In the genomic region with DNA sequence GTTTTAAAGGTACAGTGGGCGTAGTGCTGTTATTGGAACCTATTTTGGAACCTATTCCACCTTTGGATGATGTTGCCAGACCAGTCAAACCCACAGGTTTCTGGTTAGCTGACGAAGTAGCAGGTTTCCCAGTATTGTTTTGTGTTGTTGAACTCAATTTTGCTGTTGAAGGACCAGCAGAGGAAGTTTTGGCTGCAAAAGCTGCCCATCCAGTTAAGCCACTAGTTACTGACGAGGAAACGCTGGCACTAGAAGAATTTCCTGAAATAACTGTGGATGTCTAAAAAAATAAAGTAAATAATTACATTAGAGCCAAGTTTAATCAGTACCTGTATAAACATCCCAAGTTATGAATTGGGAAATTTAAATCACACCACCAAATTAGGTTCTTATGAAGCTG, we compare ENCODE assay signal across 23 cellular contexts. TPM values are rescaled to one million over a fixed set of nuclear protein-coding genes. Genes with fewer than 3 reads are reported as not detected.
DNase-seq lines count a peak whose midpoint lies in the region; ATAC-seq, FAIRE-seq and TF ChIP-seq lines count a peak whose summit lies in the region.
"Had no signal": no experiment of that assay in that cellular context is flagged by ENCODE, and none has a peak within 500 bp of the region (broad histone marks: within the 10 kb centered on the region; RNA-seq: fewer than 3 reads in every experiment).

No MANE protein-coding gene starts in this region.

- H3K4me3 Mint-ChIP-seq in GM23338: no peak overlapping the region
- H3K4me3 Mint-ChIP-seq: activated T-cell treated with anti-CD3 and anti-CD28 coated beads, Interleukin-2, amount 50 U/mL, for 72 hours; effector memory CD8-positive, alpha-beta T cell; IgD-negative memory B cell; neural progenitor cell had no signal

- no peak for TF ChIP-seq RAD21 in K562 (CRISPR knock-in tag; conservative IDR thresholded peaks at IDR 0.05 in 1 of 2, IDR thresholded peaks at IDR 0.05 in 1 of 2)

- H3K27me3 Mint-ChIP-seq in GM23338 (ENCODE audit: insufficient read depth, low read depth, poor library complexity): no peaks in the 10 kb centered on the region
- H3K27me3 Mint-ChIP-seq: effector memory CD8-positive, alpha-beta T cell; IgD-negative memory B cell had no signal

- H3K79me2 ChIP-seq in GM23338 (replicated peaks; ENCODE audit: insufficient read depth) (no peaks in the 10 kb centered on the region), K562 (ENCODE audit: control insufficient read depth, insufficient read depth, low read length) (no peaks in the 10 kb centered on the region)
- H3K79me2 ChIP-seq: hepatocyte had no signal

- peaks cover 4% of the 10 kb centered on the region; the same call in 1 of the 3 replicates for H3K36me3 Mint-ChIP-seq in GM23338 (ENCODE audit: low read depth)

- no peaks in the 10 kb centered on the region for H3K4me1 Mint-ChIP-seq in GM23338
- H3K4me1 Mint-ChIP-seq: IgD-negative memory B cell, neural progenitor cell had no signal

- no peak for FAIRE-seq in K562 (lab: Jason Lieb, UNC)
- FAIRE-seq: islet of Langerhans had no signal

- DNase-seq in GM23338 (ENCODE audit: low spot score) (no peak), K562 (ENCODE audit: extremely low read depth in 1 of 4, low spot score in 3 of 4) (no peak), left colon (peak; percentile 61 to 66), thyroid gland (peak; percentile 93 to 94), NCI-H2081 (lab: John Stamatoyannopoulos, UW) (no peak), MV-4-11 (lab: John Stamatoyannopoulos, UW) (no peak)
- DNase-seq: activated CD4-positive, CD25-positive, alpha-beta regulatory T cell treated with anti-CD3 and anti-CD28 coated beads, Interleukin-2, amount 50 U/mL, for 72 hours; activated naive CD4-positive, alpha-beta T cell treated with anti-CD3 and anti-CD28 coated beads, Interleukin-2, amount 50 U/mL, for 16 hours; activated T-cell treated with anti-CD3 and anti-CD28 coated beads, Interleukin-2, amount 50 U/mL, for 72 hours; AML-193; effector memory CD8-positive, alpha-beta T cell; NCI-H1694 treated with DMSO at 0.1 percent for 48 hours; NK-92 treated with Interleukin-12 subunit alpha and Interleukin-12 subunit beta, amount 100 ng/mL, for 24 hours; RPMI8226; spleen; stimulated activated CD4-positive, alpha-beta T cell treated with anti-CD3 and anti-CD28 coated beads, Interleukin-4, amount 100 ng/mL, for 4 hours; T1000 had no signal

- peak overlapping the region; percentile 44 for H3K27ac Mint-ChIP-seq in GM23338
- H3K27ac Mint-ChIP-seq: activated T-cell treated with anti-CD3 and anti-CD28 coated beads, Interleukin-2, amount 50 U/mL, for 72 hours; effector memory CD8-positive, alpha-beta T cell; IgD-negative memory B cell; neural progenitor cell had no signal

- no peaks in the 10 kb centered on the region for H3K36me3 ChIP-seq in GM23338 (ENCODE audit: insufficient read depth)
- H3K36me3 ChIP-seq in K562 (ENCODE audit: control insufficient read depth, insufficient read depth, low read length): peaks cover 36% of the 10 kb centered on the region; the same call in 1 of the 3 replicates
- H3K36me3 ChIP-seq in thyroid gland: peaks cover 0 to 4% of the 10 kb centered on the region in 2 donors

- no peak for TF ChIP-seq POLR2A in K562 (conservative IDR thresholded peaks at IDR 0.05)
- no peak for TF ChIP-seq POLR2A in thyroid gland (IDR thresholded peaks at IDR 0.05)

- no peaks in the 10 kb centered on the region for H3K9me3 ChIP-seq in K562 (replicated peaks; ENCODE audit: control insufficient read depth, insufficient read depth, low read depth, low read length)
- H3K9me3 ChIP-seq in thyroid gland: no peaks in the 10 kb centered on the region
- H3K9me3 ChIP-seq: ascending aorta, spleen had no signal

- in situ Hi-C loops in K562 (cut with MboI): no loop called here

- no peaks in the 10 kb centered on the region for H3K9me2 ChIP-seq in GM23338 (ENCODE audit: insufficient read depth)

- H3K27ac ChIP-seq in GM23338 (ENCODE audit: low read depth) (no peak overlapping the region), K562 (ENCODE audit: extremely low read depth, low read depth, low read length) (no peak overlapping the region), thyroid gland (peak overlapping the region; percentile 67 to 90 (median 89))
- H3K27ac ChIP-seq: ascending aorta, hepatocyte, neural progenitor cell had no signal

- H3F3A ChIP-seq in GM23338 (replicated peaks; ENCODE audit: low read depth): no peaks in the 10 kb centered on the region

- H3K27me3 ChIP-seq in GM23338 (ENCODE audit: insufficient read depth) (no peaks in the 10 kb centered on the region), K562 (ENCODE audit: control insufficient read depth in 2 of 2, insufficient read depth in 2 of 2, low read length in 2 of 2) (no peaks in the 10 kb centered on the region), thyroid gland (no peaks in the 10 kb centered on the region)
- H3K27me3 ChIP-seq: ascending aorta, hepatocyte, neural progenitor cell, spleen had no signal

- no peaks in the 10 kb centered on the region for H3K9me1 ChIP-seq in K562 (ENCODE audit: control insufficient read depth, insufficient read depth, low read length)

- POLR2A ChIA-PET in K562 (lab: Yijun Ruan, JAX): no interaction called here

- no peak overlapping the region for H3K9ac ChIP-seq in K562 (ENCODE audit: insufficient read depth in 1 of 2, low read depth in 2 of 2, low read length in 2 of 2)
- H3K9ac ChIP-seq: neural progenitor cell had no signal

- WGBS in K562 (ENCODE audit: insufficient coverage, low coverage, missing lambda C conversion rate): 93% methylated on average over 4 of the region's 4 CpGs
- 22 to 32% methylated on average over 4 of the region's 4 CpGs for WGBS in thyroid gland, 2 donors

- BruUV-seq in K562 (replicated peaks; lab: Mats Ljungman, UMichigan): TSS peak; percentile 32

- H2AFZ ChIP-seq in GM23338: no peak overlapping the region
- no peak overlapping the region for H2AFZ ChIP-seq in K562 (ENCODE audit: low read depth, low read length)
- H2AFZ ChIP-seq: hepatocyte, neural progenitor cell had no signal

- no peak overlapping the region for H3K4me2 ChIP-seq in GM23338
- no peak overlapping the region for H3K4me2 ChIP-seq in K562 (ENCODE audit: insufficient read depth, low read length)
- H3K4me2 ChIP-seq: hepatocyte, neural progenitor cell had no signal

- ATAC-seq in GM23338 (no peak), K562 (no peak), left colon (peak; percentile 52), HG03045 (IDR thresholded peaks at IDR 0.05; ENCODE audit: unreplicated experiment) (no peak)
- ATAC-seq: activated T-cell treated with anti-CD3 and anti-CD28 coated beads, Interleukin-2, amount 50 U/mL, for 72 hours; effector memory CD8-positive, alpha-beta T cell had no signal

- TF ChIP-seq CTCF in GM23338 (conservative IDR thresholded peaks at IDR 0.05; ENCODE audit: low read depth in 2 of 2) (no peak), K562 (IDR thresholded peaks at IDR 0.05 in 2 of 3, conservative IDR thresholded peaks at IDR 0.05 in 1 of 3; ENCODE audit: insufficient read depth in 2 of 3, low read depth in 1 of 3, low read length in 3 of 3) (no peak), thyroid gland (IDR thresholded peaks at IDR 0.05) (no peak)

- H3K4me1 ChIP-seq in GM23338 (ENCODE audit: insufficient read depth): no peaks in the 10 kb centered on the region
- H3K4me1 ChIP-seq in K562 (replicated peaks in 1 of 2; ENCODE audit: control insufficient read depth in 2 of 2, insufficient read depth in 2 of 2, low read length in 2 of 2): no peaks in the 10 kb centered on the region
- H3K4me1 ChIP-seq in thyroid gland: peaks cover 23 to 38% of the 10 kb centered on the region in 2 donors
- H3K4me1 ChIP-seq: ascending aorta, neural progenitor cell, spleen had no signal

- H3K9me3 Mint-ChIP-seq in GM23338: no peaks in the 10 kb centered on the region
- H3K9me3 Mint-ChIP-seq: activated T-cell treated with anti-CD3 and anti-CD28 coated beads, Interleukin-2, amount 50 U/mL, for 72 hours; effector memory CD8-positive, alpha-beta T cell; IgD-negative memory B cell; neural progenitor cell had no signal

- CTCF ChIA-PET in K562 (lab: Yijun Ruan, JAX; ENCODE audit: low intra/inter-chr PET ratio): no interaction called here

- H3K4me3 ChIP-seq in GM23338: no peak overlapping the region
- no peak overlapping the region for H3K4me3 ChIP-seq in K562
- H3K4me3 ChIP-seq in thyroid gland (replicated peaks in 1 of 3): no peak overlapping the region
- H3K4me3 ChIP-seq: ascending aorta, hepatocyte, neural progenitor cell, spleen had no signal

- no peak for TF ChIP-seq EP300 in K562 (IDR thresholded peaks at IDR 0.05; ENCODE audit: low read length)

- H4K20me1 ChIP-seq in GM23338 (replicated peaks; ENCODE audit: insufficient read depth): no peaks in the 10 kb centered on the region
- H4K20me1 ChIP-seq in K562 (replicated peaks; ENCODE audit: control insufficient read depth, insufficient read depth, low read length): no peaks in the 10 kb centered on the region

- intact Hi-C loops in K562 (cut with micrococcal nuclease): no loop called here
- intact Hi-C loops in left colon (cut with DNase I, micrococcal nuclease): no loop called here
- intact Hi-C loops in thyroid gland (cut with DNase I): no loop called here

RNA-seq across cellular contexts. Expression of a gene that starts 25.5 kb away (rescaled TPM):
- 9.4 and 12.6 TPM in 2 replicates for total RNA-seq in GM23338 (2014; rRNA removed; shearing (Covaris generic))
- polyA plus RNA-seq in GM23338 (2016; fragmentation: Nextera tagmentation; extraction: Ambion mirVana) (12.3 and 15.3 TPM in 2 replicates), K562 (2011; rRNA removed) (44.3 and 57.1 TPM in 2 replicates), K562 (2014; fragmentation: Illumina TruSeq; extraction: Trizol) (51.2 and 63.7 TPM in 2 replicates), K562 (2014; fragmentation: Nextera tagmentation; extraction: Ambion mirVana) (10 to 100 TPM; 49.7 to 82.9 TPM), K562 (2014; rRNA removed) (41.2 and 42.4 TPM in 2 replicates)
- total RNA-seq in K562 (2011; cell fraction: chromatin; rRNA removed; ENCODE audit: low replicate concordance): 23.8 and 34.2 TPM in 2 replicates
- total RNA-seq in K562 (2011; cell fraction: nucleolus; rRNA removed): 16.7 and 19.2 TPM in 2 replicates
- total RNA-seq in K562 (2011; cell fraction: nucleoplasm; rRNA removed): 29.7 and 45.4 TPM in 2 replicates
- total RNA-seq in K562 (2014; rRNA removed) (24.5 and 25.7 TPM in 2 replicates), K562 (2014; rRNA removed; fragmentation: Illumina TruSeq; extraction: Trizol) (26.8 and 28.3 TPM in 2 replicates), K562 (2015; rRNA removed; fragmentation: Illumina TruSeq; extraction: Trizol) (22.9 and 26.3 TPM in 2 replicates), K562 (2021) (26.2 and 26.7 TPM in 2 replicates), left colon (10 to 100 TPM; 13.2 to 15.2 TPM), thyroid gland (10 to 100 TPM; 21.6 to 40.8 (median 32.2) TPM)
- polyA plus RNA-seq in K562 (2011; cell fraction: cytosol; rRNA removed): 22.1 and 30.7 TPM in 2 replicates
- polyA plus RNA-seq in K562 (2011; cell fraction: nucleus; rRNA removed): 48.0 and 49.4 TPM in 2 replicates
- 25.5 and 36.6 TPM in 2 replicates for polyA plus RNA-seq in K562 (2012)
- 55.3 and 56.9 TPM in 2 replicates for polyA minus RNA-seq in K562 (2011; rRNA and poly(A)+ RNA removed)
- polyA minus RNA-seq in K562 (2011; cell fraction: cytosol; rRNA and poly(A)+ RNA removed): 12.7 and 17.6 TPM in 2 replicates
- 24.5 and 35.4 TPM in 2 replicates for polyA minus RNA-seq in K562 (2011; cell fraction: nucleus; rRNA and poly(A)+ RNA removed)

RNA-seq across cellular contexts. Expression of a gene that starts 25.5 kb away (rescaled TPM):
- 34.3 and 39.1 TPM in 2 replicates for total RNA-seq in GM23338 (2014; rRNA removed; shearing (Covaris generic))
- polyA plus RNA-seq in GM23338 (2016; fragmentation: Nextera tagmentation; extraction: Ambion mirVana) (7.9 and 11.3 TPM in 2 replicates), K562 (2011; rRNA removed) (29.5 and 36.3 TPM in 2 replicates), K562 (2014; fragmentation: Illumina TruSeq; extraction: Trizol) (16.0 TPM in 2 replicates), K562 (2014; fragmentation: Nextera tagmentation; extraction: Ambion mirVana) (1 to 10 TPM; 4.5 to 5.4 TPM), K562 (2014; rRNA removed) (10.4 and 14.3 TPM in 2 replicates)
- total RNA-seq in K562 (2011; cell fraction: chromatin; rRNA removed; ENCODE audit: low replicate concordance): 41.1 and 91.5 TPM in 2 replicates
- 24.2 and 24.3 TPM in 2 replicates for total RNA-seq in K562 (2011; cell fraction: nucleolus; rRNA removed)
- 29.5 and 46.9 TPM in 2 replicates for total RNA-seq in K562 (2011; cell fraction: nucleoplasm; rRNA removed)
- total RNA-seq in K562 (2014; rRNA removed) (15.3 and 19.8 TPM in 2 replicates), K562 (2014; rRNA removed; fragmentation: Illumina TruSeq; extraction: Trizol) (24.5 and 25.6 TPM in 2 replicates), K562 (2015; rRNA removed; fragmentation: Illumina TruSeq; extraction: Trizol) (19.7 and 21.1 TPM in 2 replicates), K562 (2021) (17.6 and 18.8 TPM in 2 replicates), left colon (1 to 10 TPM; 6.4 to 7.8 TPM), thyroid gland (10 to 100 TPM in 3 of 4 donors, 1 to 10 TPM in 1; 9.4 to 18.9 (median 15.2) TPM)
- polyA plus RNA-seq in K562 (2011; cell fraction: cytosol; rRNA removed): 6.8 and 10.6 TPM in 2 replicates
- 17.1 and 20.0 TPM in 2 replicates for polyA plus RNA-seq in K562 (2011; cell fraction: nucleus; rRNA removed)
- 7.9 and 9.3 TPM in 2 replicates for polyA plus RNA-seq in K562 (2012)
- polyA minus RNA-seq in K562 (2011; rRNA and poly(A)+ RNA removed): 47.9 and 56.4 TPM in 2 replicates
- polyA minus RNA-seq in K562 (2011; cell fraction: cytosol; rRNA and poly(A)+ RNA removed): 11.9 and 15.8 TPM in 2 replicates
- 38.5 and 52.8 TPM in 2 replicates for polyA minus RNA-seq in K562 (2011; cell fraction: nucleus; rRNA and poly(A)+ RNA removed)

Comparison
In these comparisons a context has a peak if more than half of its experiments do, and no peak if none do; other contexts are left out.
1. DNase-seq: peak in left colon (2 of 2) and thyroid gland (2 of 2); none in GM23338 (single experiment), K562 (0 of 4), NCI-H2081 (0 of 2) and MV-4-11 (single experiment).
2. H3K27ac ChIP-seq: peak in thyroid gland (3 of 3); none in GM23338 (single experiment) and K562 (single experiment).